ENCODE assay signal across 1 cellular context in genomic region chr1:6002714-6003501, GRCh38.
TF ChIP-seq lines count a peak whose summit lies in the region.

No MANE protein-coding gene starts in this region.

TF ChIP-seq in GM23338, 12 proteins besides CTCF, POLR2A, EP300 and RAD21 (continued from another document):
- TF ChIP-seq ZNF462 (CRISPR knock-in tag; IDR thresholded peaks at IDR 0.05) (no peak), CREB1 (CRISPR knock-in tag; IDR thresholded peaks at IDR 0.05; ENCODE audit: low read depth) (no peak), POLR2AphosphoS5 (IDR thresholded peaks at IDR 0.05; ENCODE audit: low read depth) (no peak)
TF ChIP-seq in GM23338: peak in this region for 0.
